Comparison of ENCODE assay signal across 18 cellular contexts in genomic region chr4:85598936-85599335, GRCh38.
"Had no signal": no experiment of that assay in that cellular context is flagged by ENCODE, and none has a peak within 500 bp of the region (broad histone marks: within the 10 kb centered on the region; RNA-seq: fewer than 3 reads in every experiment).

No MANE protein-coding gene starts in this region.

- ATAC-seq: activated CD8-positive, alpha-beta T cell treated with anti-CD3 and anti-CD28 coated beads for 36 hours; activated T-helper 17 cell treated with anti-CD3 and anti-CD28 coated beads, Interleukin-2, amount 50 U/mL, for 72 hours; esophagus mucosa; gastrocnemius medialis; left lobe of liver; stimulated activated naive B cell treated with anti-CD40 and anti-IgM and Interleukin-4, amounts not matched to agents 10 μg/mL and 1 μg/mL and 100 μg/mL, for 72 hours; upper lobe of right lung had no signal

- H3K36me3 Mint-ChIP-seq: activated naive CD8-positive, alpha-beta T cell treated with anti-CD3 and anti-CD28 coated beads for 36 hours had no signal

- H3K4me1 Mint-ChIP-seq: activated naive CD8-positive, alpha-beta T cell treated with anti-CD3 and anti-CD28 coated beads for 36 hours; activated T-helper 17 cell treated with anti-CD3 and anti-CD28 coated beads, Interleukin-2, amount 50 U/mL, for 72 hours had no signal

- H3K4me3 Mint-ChIP-seq: activated CD8-positive, alpha-beta T cell treated with anti-CD3 and anti-CD28 coated beads for 36 hours; activated naive CD8-positive, alpha-beta T cell treated with anti-CD3 and anti-CD28 coated beads for 36 hours; activated T-helper 17 cell treated with anti-CD3 and anti-CD28 coated beads, Interleukin-2, amount 50 U/mL, for 72 hours; dendritic cell treated with granulocyte-macrophage colony-stimulating factor and Interleukin-4, amounts not matched to agents 40 ng/mL and 50 ng/mL, for 4 days; stimulated activated naive B cell treated with anti-CD40 and anti-IgM and Interleukin-4, amounts not matched to agents 10 μg/mL and 1 μg/mL and 100 μg/mL, for 72 hours had no signal

- H3K27ac Mint-ChIP-seq: activated CD8-positive, alpha-beta T cell treated with anti-CD3 and anti-CD28 coated beads for 36 hours; activated naive CD8-positive, alpha-beta T cell treated with anti-CD3 and anti-CD28 coated beads for 36 hours; activated T-helper 17 cell treated with anti-CD3 and anti-CD28 coated beads, Interleukin-2, amount 50 U/mL, for 72 hours; dendritic cell treated with granulocyte-macrophage colony-stimulating factor and Interleukin-4, amounts not matched to agents 40 ng/mL and 50 ng/mL, for 4 days; progenitor cell of endocrine pancreas; stimulated activated naive B cell treated with anti-CD40 and anti-IgM and Interleukin-4, amounts not matched to agents 10 μg/mL and 1 μg/mL and 100 μg/mL, for 72 hours had no signal

- H3K9me3 Mint-ChIP-seq: activated CD8-positive, alpha-beta T cell treated with anti-CD3 and anti-CD28 coated beads for 36 hours; activated naive CD8-positive, alpha-beta T cell treated with anti-CD3 and anti-CD28 coated beads for 36 hours; activated T-helper 17 cell treated with anti-CD3 and anti-CD28 coated beads, Interleukin-2, amount 50 U/mL, for 72 hours; dendritic cell treated with granulocyte-macrophage colony-stimulating factor and Interleukin-4, amounts not matched to agents 40 ng/mL and 50 ng/mL, for 4 days had no signal

- H3K27me3 Mint-ChIP-seq: activated CD8-positive, alpha-beta T cell treated with anti-CD3 and anti-CD28 coated beads for 36 hours; activated naive CD8-positive, alpha-beta T cell treated with anti-CD3 and anti-CD28 coated beads for 36 hours; activated T-helper 17 cell treated with anti-CD3 and anti-CD28 coated beads, Interleukin-2, amount 50 U/mL, for 72 hours; dendritic cell treated with granulocyte-macrophage colony-stimulating factor and Interleukin-4, amounts not matched to agents 40 ng/mL and 50 ng/mL, for 4 days; progenitor cell of endocrine pancreas; stimulated activated naive B cell treated with anti-CD40 and anti-IgM and Interleukin-4, amounts not matched to agents 10 μg/mL and 1 μg/mL and 100 μg/mL, for 72 hours had no signal

- DNase-seq: activated CD4-positive, alpha-beta T cell treated with anti-CD3 and anti-CD28 coated beads for 48 hours; activated CD4-positive, CD25-positive, alpha-beta regulatory T cell; activated CD8-positive, alpha-beta T cell treated with anti-CD3 and anti-CD28 coated beads for 36 hours; activated naive CD4-positive, alpha-beta T cell; activated naive CD8-positive, alpha-beta T cell treated with anti-CD3 and anti-CD28 coated beads for 36 hours; activated T-cell treated with anti-CD3 and anti-CD28 coated beads, Interleukin-2, amount 50 U/mL, for 1 hour; amniotic stem cell; effector CD8-positive, alpha-beta T cell; gastrocnemius medialis; head of caudate nucleus; kidney; stimulated activated naive B cell treated with anti-CD40 and anti-IgM and Interleukin-4, amounts not matched to agents 10 μg/mL and 1 μg/mL and 100 μg/mL, for 72 hours; upper lobe of right lung had no signal
